In genomic region chr4:39025552-39026085, GRCh38 we compare ENCODE assay signal across 1 cellular context.
TF ChIP-seq lines count a peak whose summit lies in the region.

No MANE protein-coding gene starts in this region.

TF ChIP-seq in K562, 482 proteins besides CTCF, POLR2A, EP300 and RAD21 (continued from another document and continues in another):
- no peak; the same call in 1 of the 2 replicates for TF ChIP-seq MYBL2 (IDR thresholded peaks at IDR 0.05; ENCODE audit: low read depth)
- no peak for TF ChIP-seq MYBL2 (CRISPR knock-in tag; IDR thresholded peaks at IDR 0.05; ENCODE audit: borderline replicate concordance)
- no peak for TF ChIP-seq EWSR1 (IDR thresholded peaks at IDR 0.05; ENCODE audit: borderline replicate concordance, low read depth, partially characterized antibody)
- no peak for TF ChIP-seq SMC3 (conservative IDR thresholded peaks at IDR 0.05; ENCODE audit: insufficient read depth, low read depth, low read length)
- TF ChIP-seq AFF1 (IDR thresholded peaks at IDR 0.05; ENCODE audit: low read depth in 1 of 2, partially characterized antibody in 2 of 2), result no peak
- no peak for TF ChIP-seq ETS2 (tag; IDR thresholded peaks at IDR 0.05; ENCODE audit: borderline replicate concordance, poor library complexity, severe bottlenecking)
- no peak for TF ChIP-seq TEAD2 (tag; IDR thresholded peaks at IDR 0.05)
- TF ChIP-seq PHB2 (IDR thresholded peaks at IDR 0.05; ENCODE audit: low read depth), result no peak
- TF ChIP-seq RB1 (IDR thresholded peaks at IDR 0.05; ENCODE audit: low read depth), result no peak
- TF ChIP-seq MECOM (CRISPR knock-in tag; IDR thresholded peaks at IDR 0.05), result no peak
- TF ChIP-seq NCOR1 (IDR thresholded peaks at IDR 0.05), result no peak
- TF ChIP-seq PRMT5 (CRISPR knock-in tag; IDR thresholded peaks at IDR 0.05), result no peak
- TF ChIP-seq SMARCA4 (IDR thresholded peaks at IDR 0.05), result peak; percentile 53
- 0 out of 2 replicates have a peak, but pooled peaks have one; percentile 9 for TF ChIP-seq SOX6 (IDR thresholded peaks at IDR 0.05)
- no peak for TF ChIP-seq SAP30 (IDR thresholded peaks at IDR 0.05; ENCODE audit: borderline replicate concordance, insufficient read depth, low read depth, low read length, poor library complexity, severe bottlenecking)
- no peak for TF ChIP-seq SRSF1 (IDR thresholded peaks at IDR 0.05; ENCODE audit: low read depth, low read length)
- peak; percentile 95 for TF ChIP-seq C11orf30 (IDR thresholded peaks at IDR 0.05; ENCODE audit: low read depth)
- no peak for TF ChIP-seq SIN3B (IDR thresholded peaks at IDR 0.05; ENCODE audit: low read depth)
- no peak; the same call in 1 of the 2 replicates for TF ChIP-seq TCF3 (CRISPR knock-in tag; IDR thresholded peaks at IDR 0.05)
- no peak for TF ChIP-seq PCBP2 (IDR thresholded peaks at IDR 0.05; ENCODE audit: low read depth, low read length, poor library complexity, severe bottlenecking)
- TF ChIP-seq PRDM10 (IDR thresholded peaks at IDR 0.05; ENCODE audit: partially characterized antibody), result peak; percentile 89
- TF ChIP-seq ZBTB1 (CRISPR knock-in tag; IDR thresholded peaks at IDR 0.05; ENCODE audit: borderline replicate concordance, low read depth), result no peak
- TF ChIP-seq GABPB2 (CRISPR knock-in tag; conservative IDR thresholded peaks at IDR 0.05), result no peak
- no peak for TF ChIP-seq ZNF778 (CRISPR knock-in tag; IDR thresholded peaks at IDR 0.05)
- no peak for TF ChIP-seq JUN (IDR thresholded peaks at IDR 0.05; ENCODE audit: borderline replicate concordance, low read depth, low read length)
- no peak for TF ChIP-seq JUN (CRISPR knock-in tag; IDR thresholded peaks at IDR 0.05; ENCODE audit: borderline replicate concordance)
- no peak for TF ChIP-seq SMAD4 (CRISPR knock-in tag; conservative IDR thresholded peaks at IDR 0.05)
- TF ChIP-seq CBFB (CRISPR knock-in tag; IDR thresholded peaks at IDR 0.05), result no peak
- no peak for TF ChIP-seq DIDO1 (tag; IDR thresholded peaks at IDR 0.05; ENCODE audit: low read depth)
- TF ChIP-seq CCNT2 (IDR thresholded peaks at IDR 0.05; ENCODE audit: borderline replicate concordance, extremely low read depth, insufficient read length, low read depth, low read length), result no peak
- TF ChIP-seq ZNF165 (CRISPR knock-in tag; IDR thresholded peaks at IDR 0.05; ENCODE audit: borderline replicate concordance), result no peak
- no peak for TF ChIP-seq ZNF518B (CRISPR knock-in tag; IDR thresholded peaks at IDR 0.05)
- no peak for TF ChIP-seq ZNF354B (CRISPR knock-in tag; IDR thresholded peaks at IDR 0.05)
- TF ChIP-seq ZNF696 (CRISPR knock-in tag; conservative IDR thresholded peaks at IDR 0.05), result no peak
- TF ChIP-seq ZNF12 (CRISPR knock-in tag; IDR thresholded peaks at IDR 0.05), result no peak
- TF ChIP-seq MEF2A (IDR thresholded peaks at IDR 0.05; ENCODE audit: control insufficient read depth, low read depth, low read length), result no peak
- TF ChIP-seq SMAD2 (IDR thresholded peaks at IDR 0.05; ENCODE audit: low read depth, low read length), result no peak
- TF ChIP-seq FOXJ2 (tag; IDR thresholded peaks at IDR 0.05), result no peak
- TF ChIP-seq ELK3 (CRISPR knock-in tag; IDR thresholded peaks at IDR 0.05), result no peak
- no peak for TF ChIP-seq KLF10 (CRISPR knock-in tag; IDR thresholded peaks at IDR 0.05)
- no peak for TF ChIP-seq RAD51 (IDR thresholded peaks at IDR 0.05; ENCODE audit: borderline replicate concordance, low read depth)
- no peak for TF ChIP-seq BCOR (IDR thresholded peaks at IDR 0.05)
- no peak for TF ChIP-seq TOE1 (IDR thresholded peaks at IDR 0.05; ENCODE audit: borderline replicate concordance)
- TF ChIP-seq TOE1 (CRISPR knock-in tag; IDR thresholded peaks at IDR 0.05; ENCODE audit: borderline replicate concordance, low read depth), result no peak
- no peak for TF ChIP-seq ZNF3 (CRISPR knock-in tag; IDR thresholded peaks at IDR 0.05)
- TF ChIP-seq ZNF197 (CRISPR knock-in tag; IDR thresholded peaks at IDR 0.05; ENCODE audit: low read depth), result no peak
- TF ChIP-seq E2F6 (IDR thresholded peaks at IDR 0.05; ENCODE audit: borderline replicate concordance in 1 of 2, extremely low read depth in 1 of 2, insufficient read depth in 1 of 2, insufficient read length in 1 of 2, low read depth in 1 of 2, low read length in 1 of 2, poor library complexity in 1 of 2, severe bottlenecking in 1 of 2), result no peak
- TF ChIP-seq SNAPC5 (CRISPR knock-in tag; IDR thresholded peaks at IDR 0.05), result no peak
- no peak for TF ChIP-seq TRIM24 (IDR thresholded peaks at IDR 0.05)
- no peak for TF ChIP-seq ARHGAP35 (IDR thresholded peaks at IDR 0.05; ENCODE audit: partially characterized antibody)
- TF ChIP-seq KLF16 (IDR thresholded peaks at IDR 0.05), result no peak
- TF ChIP-seq KDM1A (IDR thresholded peaks at IDR 0.05), result 0 out of 4 replicates have a peak, but pooled peaks of 1 of the 2 experiments have one; percentile 25
- peak; percentile 97 for TF ChIP-seq ZNF316 (IDR thresholded peaks at IDR 0.05)
- no peak for TF ChIP-seq PTRF (tag; IDR thresholded peaks at IDR 0.05)
- no peak for TF ChIP-seq LCOR (CRISPR knock-in tag; IDR thresholded peaks at IDR 0.05)
- no peak for TF ChIP-seq THAP12 (CRISPR knock-in tag; IDR thresholded peaks at IDR 0.05)
